Comparison of ENCODE assay signal across 8 cellular contexts in the genomic region with DNA sequence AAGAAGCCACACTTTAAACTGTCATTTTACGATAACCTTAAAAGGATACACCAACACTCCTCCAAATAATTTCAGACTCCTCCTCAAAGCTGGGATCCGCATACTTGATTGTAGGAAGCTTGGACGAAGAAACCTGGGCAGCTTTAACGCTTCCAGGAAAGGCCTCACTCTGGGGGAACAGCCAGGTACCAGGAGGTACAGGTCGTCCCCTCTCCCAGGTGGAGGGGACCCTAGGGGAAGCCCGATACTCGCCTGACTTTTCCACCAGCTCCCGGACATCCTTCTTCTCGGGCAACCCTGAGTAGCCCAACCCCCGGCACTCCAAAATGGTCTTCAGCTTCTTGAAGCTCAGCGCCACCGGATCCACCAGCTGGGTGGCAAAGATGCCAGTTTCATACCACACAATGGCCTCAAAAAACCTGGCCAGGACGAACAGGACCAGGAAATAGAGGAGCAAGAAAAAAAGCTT. TPM values are rescaled to one million over a fixed set of nuclear protein-coding genes. Genes with fewer than 3 reads are reported as not detected.
A peak's percentile ranks its signal among the peaks of the same experiment; 100 is the strongest.
DNase-seq lines count a peak whose midpoint lies in the region; ATAC-seq, FAIRE-seq and TF ChIP-seq lines count a peak whose summit lies in the region.

No MANE protein-coding gene starts in this region.

- no TSS peak for BruUV-seq in Caco-2 (replicated peaks; lab: Mats Ljungman, UMichigan)

- H3K27ac ChIP-seq in muscle layer of duodenum (ENCODE audit: low read length) (peak overlapping the region; percentile 96), thymus (ENCODE audit: low read depth) (peak overlapping the region; percentile 97)

- H3K4me3 ChIP-seq in Caco-2 (ENCODE audit: low read depth, low read length): peak overlapping the region; percentile 89
- peak overlapping the region; percentile 64 for H3K4me3 ChIP-seq in epithelial cell of esophagus (ENCODE audit: low read length)
- H3K4me3 ChIP-seq in muscle layer of duodenum (ENCODE audit: low read depth in 1 of 2, low read length in 2 of 2): peak overlapping the region; percentile 91 to 98
- H3K4me3 ChIP-seq in thymus (ENCODE audit: low read length): peak overlapping the region; percentile 92

- no peaks in the 10 kb centered on the region for H3K27me3 Mint-ChIP-seq in Caco-2 (ENCODE audit: insufficient read depth, unreplicated experiment)
- H3K27me3 Mint-ChIP-seq in WTC11 (ENCODE audit: low read depth): peaks cover 25% of the 10 kb centered on the region

- H3K4me1 ChIP-seq in Caco-2 (peaks cover 6% of the 10 kb centered on the region), muscle layer of duodenum (ENCODE audit: control insufficient read depth in 1 of 2, insufficient read depth in 2 of 2, low read length in 2 of 2) (peaks cover 0 to 32% of the 10 kb centered on the region in 2 donors), thymus (ENCODE audit: control insufficient read depth, insufficient read depth, low read length) (peaks cover 2% of the 10 kb centered on the region)

- peak; percentile 21 for ATAC-seq in WTC11
- ATAC-seq in HG03439 (IDR thresholded peaks at IDR 0.05; ENCODE audit: unreplicated experiment): no peak

- no peak for TF ChIP-seq CTCF in Caco-2 (IDR thresholded peaks at IDR 0.05; ENCODE audit: insufficient read depth in 1 of 2, low read depth in 1 of 2, low read length in 1 of 2, severe bottlenecking in 1 of 2, unreplicated experiment in 1 of 2)
- TF ChIP-seq CTCF in WTC11 (IDR thresholded peaks at IDR 0.05): no peak
- no peak for TF ChIP-seq CTCF in epithelial cell of esophagus (IDR thresholded peaks at IDR 0.05; ENCODE audit: insufficient read depth, low read depth, low read length, missing control alignments)

- H3K27ac Mint-ChIP-seq in Caco-2 (ENCODE audit: unreplicated experiment) (peak overlapping the region; percentile 97), WTC11 (peak overlapping the region; percentile 79; the same call in 1 of the 2 replicates)

- CTCF ChIA-PET in Caco-2 (lab: Charles Lee) (no interaction called here), WTC11 (lab: Charles Lee) (interaction anchor here (0.8 kb wide), 1 partner anchor 182 kb away, joined by 3 read pairs; the partner anchor contains the start of gene KDM3A)

- H3K9me3 ChIP-seq in Caco-2 (no peaks in the 10 kb centered on the region), muscle layer of duodenum (ENCODE audit: control insufficient read depth in 1 of 2, low read length in 2 of 2) (no peaks in the 10 kb centered on the region), thymus (ENCODE audit: control insufficient read depth) (no peaks in the 10 kb centered on the region)

- H3K36me3 ChIP-seq in Caco-2 (ENCODE audit: control insufficient read depth, insufficient read depth, low read length): no peaks in the 10 kb centered on the region
- H3K36me3 ChIP-seq in muscle layer of duodenum (ENCODE audit: control insufficient read depth in 1 of 2, insufficient read depth in 2 of 2, low read length in 2 of 2): peaks cover 10 to 20% of the 10 kb centered on the region in 2 donors
- H3K36me3 ChIP-seq in thymus (ENCODE audit: control insufficient read depth, insufficient read depth): no peaks in the 10 kb centered on the region

- intact Hi-C loops in Caco-2 (cut with micrococcal nuclease; ENCODE audit: unreplicated experiment): loop anchor here (1.0 to 10.0 kb wide), 4 partner anchors 53 to 228 kb away; partner anchors contain the start of gene CHMP3

- peaks cover 13% of the 10 kb centered on the region for H3K4me1 Mint-ChIP-seq in Caco-2 (ENCODE audit: low read depth, unreplicated experiment)
- peaks cover 20% of the 10 kb centered on the region for H3K4me1 Mint-ChIP-seq in WTC11

- no peak for FAIRE-seq in HTR-8/SVneo (lab: Jason Lieb, UNC)

- H3K9me3 Mint-ChIP-seq in Caco-2 (ENCODE audit: unreplicated experiment) (no peaks in the 10 kb centered on the region), WTC11 (no peaks in the 10 kb centered on the region)

- POLR2A ChIA-PET in Caco-2 (lab: Charles Lee): interaction anchor here (0.7 to 2.2 kb wide), 3 partner anchors 181 to 226 kb away, joined by 5 to 8 read pairs (median 7); partner anchors contain the start of gene KDM3A
- POLR2A ChIA-PET in WTC11 (lab: Charles Lee): interaction anchor here (0.5 to 1.1 kb wide), 4 partner anchors 60 to 182 kb away, joined by 3 read pairs; partner anchors contain the start of gene KDM3A

- H3K36me3 Mint-ChIP-seq in Caco-2 (ENCODE audit: insufficient read depth, unreplicated experiment) (peaks cover 24% of the 10 kb centered on the region), WTC11 (no peaks in the 10 kb centered on the region)

- H3K27me3 ChIP-seq in Caco-2 (replicated peaks; ENCODE audit: control insufficient read depth, insufficient read depth, low read length) (no peaks in the 10 kb centered on the region), muscle layer of duodenum (ENCODE audit: low read depth, low read length) (no peaks in the 10 kb centered on the region), thymus (ENCODE audit: control insufficient read depth, insufficient read depth) (no peaks in the 10 kb centered on the region)

- H3K4me3 Mint-ChIP-seq in Caco-2 (ENCODE audit: unreplicated experiment) (peak overlapping the region; percentile 95), WTC11 (peak overlapping the region; percentile 94)

- WGBS in thymus: 0% methylated on average over 13 of the region's 13 CpGs

- DNase-seq in Caco-2 (no peak), HTR-8/SVneo (ENCODE audit: insufficient read length, low spot score) (peak; percentile 26), WTC11 (ENCODE audit: low spot score) (peak; percentile 18), epithelial cell of esophagus (ENCODE audit: low read depth) (peak; percentile 37), dedifferentiated amniotic fluid mesenchymal stem cell (ENCODE audit: extremely low spot score) (no peak)

TF ChIP-seq in WTC11, 78 proteins besides CTCF, POLR2A, EP300 and RAD21 (continues in another document):
- TF ChIP-seq ZNF121 (CRISPR knock-in tag; IDR thresholded peaks at IDR 0.05) (no peak), MAX (CRISPR knock-in tag; IDR thresholded peaks at IDR 0.05) (no peak), CREB1 (CRISPR knock-in tag; IDR thresholded peaks at IDR 0.05) (no peak), E2F5 (CRISPR knock-in tag; IDR thresholded peaks at IDR 0.05) (no peak), GRHL2 (CRISPR knock-in tag; IDR thresholded peaks at IDR 0.05; ENCODE audit: insufficient replicate concordance, severe bottlenecking) (no peak), ZNF416 (CRISPR knock-in tag; IDR thresholded peaks at IDR 0.05) (no peak), ELF4 (CRISPR knock-in tag; IDR thresholded peaks at IDR 0.05; ENCODE audit: low read depth) (no peak), ZNF281 (CRISPR knock-in tag; IDR thresholded peaks at IDR 0.05) (no peak)
- TF ChIP-seq, protein P1, sequence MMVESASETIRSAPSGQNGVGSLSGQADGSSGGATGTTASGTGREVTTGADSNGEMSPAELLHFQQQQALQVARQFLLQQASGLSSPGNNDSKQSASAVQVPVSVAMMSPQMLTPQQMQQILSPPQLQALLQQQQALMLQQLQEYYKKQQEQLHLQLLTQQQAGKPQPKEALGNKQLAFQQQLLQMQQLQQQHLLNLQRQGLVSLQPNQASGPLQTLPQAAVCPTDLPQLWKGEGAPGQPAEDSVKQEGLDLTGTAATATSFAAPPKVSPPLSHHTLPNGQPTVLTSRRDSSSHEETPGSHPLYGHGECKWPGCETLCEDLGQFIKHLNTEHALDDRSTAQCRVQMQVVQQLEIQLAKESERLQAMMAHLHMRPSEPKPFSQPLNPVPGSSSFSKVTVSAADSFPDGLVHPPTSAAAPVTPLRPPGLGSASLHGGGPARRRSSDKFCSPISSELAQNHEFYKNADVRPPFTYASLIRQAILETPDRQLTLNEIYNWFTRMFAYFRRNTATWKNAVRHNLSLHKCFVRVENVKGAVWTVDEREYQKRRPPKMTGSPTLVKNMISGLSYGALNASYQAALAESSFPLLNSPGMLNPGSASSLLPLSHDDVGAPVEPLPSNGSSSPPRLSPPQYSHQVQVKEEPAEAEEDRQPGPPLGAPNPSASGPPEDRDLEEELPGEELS (CRISPR knock-in tag; IDR thresholded peaks at IDR 0.05): no peak

RNA-seq across cellular contexts. Expression of gene RNF103, which starts 1.2 kb away (rescaled TPM):
- total RNA-seq in Caco-2 (2022): 20.0 and 21.8 TPM in 2 replicates
- 6.8 to 9.0 TPM (median 8.0 TPM) in 3 replicates for total RNA-seq in WTC11 (2021)
- 22.0 TPM for polyA plus RNA-seq in thymus

RNA-seq across cellular contexts. Expression of gene CHMP3, which starts 59.2 kb away (rescaled TPM):
- 93.3 and 93.5 TPM in 2 replicates for total RNA-seq in Caco-2 (2022)
- total RNA-seq in WTC11 (2021): 21.3 to 22.7 TPM (median 22.7 TPM) in 3 replicates
- 53.9 TPM for polyA plus RNA-seq in thymus

Comparison
In these comparisons a context has a peak if more than half of its experiments do, and no peak if none do; other contexts are left out.
1. DNase-seq: peak in HTR-8/SVneo (single experiment), WTC11 (single experiment) and epithelial cell of esophagus (single experiment); none in Caco-2 (0 of 2) and dedifferentiated amniotic fluid mesenchymal stem cell (single experiment).
2. Peak in every context shown above with its lines, with median percentiles within 50 percentile points of each other: H3K4me3 ChIP-seq.